8 cellular contexts compared by ENCODE assay signal in genomic region chr1:27392096-27392777, GRCh38. TPM values are rescaled to one million over a fixed set of nuclear protein-coding genes. Genes with fewer than 3 reads are reported as not detected.
DNase-seq lines count a peak whose midpoint lies in the region; ATAC-seq and TF ChIP-seq lines count a peak whose summit lies in the region.

GPR3 (plus strand) TSS chr1:27392622; CDS start chr1:27393799, 1,177 bp downstream.

- no peaks in the 10 kb centered on the region for H3F3A ChIP-seq in OCI-LY1 (ENCODE audit: insufficient read depth, low read length)

- H4K20me1 ChIP-seq in OCI-LY1 (ENCODE audit: insufficient read depth, low read length) = no peaks in the 10 kb centered on the region

- peak within 1 kb of the TSS; percentile 81 for H3K4me2 ChIP-seq in OCI-LY1 (ENCODE audit: low read length)

- H3K9me3 ChIP-seq in HUES64 (ENCODE audit: insufficient read depth, low read depth, low read length) (no peaks in the 10 kb centered on the region), OCI-LY1 (ENCODE audit: low read length) (no peaks in the 10 kb centered on the region)

- H3K27me3 ChIP-seq in HUES64 (ENCODE audit: insufficient read depth, low read length) (no peaks in the 10 kb centered on the region), OCI-LY1 (ENCODE audit: insufficient read depth, low read length) (no peaks in the 10 kb centered on the region)

- H3K4me1 ChIP-seq in HUES64 (ENCODE audit: insufficient read depth, low read length) (no peaks in the 10 kb centered on the region; the same call in 1 of the 2 replicates), OCI-LY1 (ENCODE audit: insufficient read depth, low read length, severe bottlenecking) (peaks cover 18% of the 10 kb centered on the region)

- 4% methylated on average over 69 of the region's 69 CpGs for WGBS in HUES64

- H3K79me2 ChIP-seq in OCI-LY1 (ENCODE audit: insufficient read depth, low read length) = no peaks in the 10 kb centered on the region

- TF ChIP-seq CTCF in OCI-LY1 (IDR thresholded peaks at IDR 0.05; ENCODE audit: low read length) (peak; percentile 63), epithelial cell of esophagus (IDR thresholded peaks at IDR 0.05; ENCODE audit: insufficient read depth, low read depth, low read length, missing control alignments) (peak; percentile 41)

- H3K27ac ChIP-seq in HUES64 (ENCODE audit: low read depth, low read length) (peak within 1 kb of the TSS; percentile 73; the same call in 1 of the 2 replicates), OCI-LY1 (ENCODE audit: low read depth, low read length, poor library complexity, severe bottlenecking) (no peak within 1 kb of the TSS)

- peak within 1 kb of the TSS; percentile 84 for H3K4me3 ChIP-seq in HUES64 (ENCODE audit: low read length)
- H3K4me3 ChIP-seq in OCI-LY1 (ENCODE audit: low read depth, low read length, poor library complexity, severe bottlenecking) = peak within 1 kb of the TSS; percentile 64
- peak within 1 kb of the TSS; percentile 51 for H3K4me3 ChIP-seq in epithelial cell of esophagus (ENCODE audit: low read length)

- ATAC-seq in GM21381 (IDR thresholded peaks at IDR 0.05; ENCODE audit: unreplicated experiment) = peak; percentile 80

- no peaks in the 10 kb centered on the region for H3K9me2 ChIP-seq in OCI-LY1 (ENCODE audit: low read depth, low read length)

- DNase-seq in COLO829 (ENCODE audit: low spot score) (peak; percentile 96), activated T-cell treated with anti-CD3 and anti-CD28 coated beads for 24 hours (ENCODE audit: low read depth) (peak; percentile 90), epithelial cell of esophagus (ENCODE audit: low read depth) (peak; percentile 91), mucosa of gallbladder (ENCODE audit: low spot score) (peak; percentile 89)
- DNase-seq in stimulated activated CD8-positive, alpha-beta memory T cell treated with anti-CD3 and anti-CD28 coated beads, Interleukin-4, amount 100 ng/mL, for 1 hour (ENCODE audit: low read depth in 2 of 2, low spot score in 1 of 2) = peak; percentile 75 to 86

- H3K36me3 ChIP-seq in HUES64 (ENCODE audit: insufficient read depth, low read length) (no peaks in the 10 kb centered on the region), OCI-LY1 (ENCODE audit: insufficient read depth, low read length) (no peaks in the 10 kb centered on the region)

- peak within 1 kb of the TSS; percentile 89 for H3K9ac ChIP-seq in HUES64 (ENCODE audit: low read depth, low read length)
- peak within 1 kb of the TSS; percentile 58 for H3K9ac ChIP-seq in OCI-LY1 (ENCODE audit: low read length)

- H2AFZ ChIP-seq in OCI-LY1 (ENCODE audit: low read length) = no peak within 1 kb of the TSS

RNA-seq across cellular contexts. Expression of gene GPR3, which starts in this region (rescaled TPM):
- 7.0 TPM for polyA plus RNA-seq in HUES64 (2013, experiment 1 of 2)
- polyA plus RNA-seq in HUES64 (2013, experiment 2 of 2) = 9.2 TPM
- total RNA-seq in mucosa of gallbladder = 0.09 TPM

Comparison
In these comparisons a context has a peak if more than half of its experiments do, and no peak if none do; other contexts are left out.
1. Peak in DNase-seq in mucosa of gallbladder; RNA of the gene not detected or under 1 TPM.